19 cellular contexts compared by ENCODE assay signal in genomic region chr15:53490341-53490740, GRCh38.
DNase-seq lines count a peak whose midpoint lies in the region; ATAC-seq, FAIRE-seq and TF ChIP-seq lines count a peak whose summit lies in the region.
"Had no signal": no experiment of that assay in that cellular context is flagged by ENCODE, and none has a peak within 500 bp of the region (broad histone marks: within the 10 kb centered on the region; RNA-seq: fewer than 3 reads in every experiment).

No MANE protein-coding gene starts in this region.

- no peak for DNase-seq in HepG2 (ENCODE audit: low spot score)
- DNase-seq in right lobe of liver: no peak
- DNase-seq in K562 (ENCODE audit: extremely low read depth in 1 of 4, low spot score in 3 of 4): no peak
- DNase-seq in coronary artery (ENCODE audit: low spot score): no peak
- DNase-seq in DMS 273 treated with DMSO at 0.1 percent for 48 hours (lab: John Stamatoyannopoulos, UW): no peak
- DNase-seq: ACHN; BE2C; C1 segment of cervical spinal cord; CD4-positive, alpha-beta memory T cell; CD4-positive, CD25-positive, alpha-beta regulatory T cell; CD8-positive, alpha-beta memory T cell; COR-L47; DMS79 treated with DMSO at 0.1 percent for 48 hours; GF-D8 had no signal

- no TSS peak for BruUV-seq in HepG2 (replicated peaks; lab: Mats Ljungman, UMichigan)
- BruUV-seq in K562 (replicated peaks; lab: Mats Ljungman, UMichigan): no TSS peak

- no peak overlapping the region for H3K4me3 ChIP-seq in HepG2 (replicated peaks in 1 of 3; ENCODE audit: insufficient read depth in 1 of 3, low read depth in 2 of 3, low read length in 3 of 3)
- H3K4me3 ChIP-seq in right lobe of liver: no peak overlapping the region
- H3K4me3 ChIP-seq in K562: no peak overlapping the region
- H3K4me3 ChIP-seq in coronary artery: no peak overlapping the region
- H3K4me3 ChIP-seq: BLaER1 had no signal

- TF ChIP-seq POLR2A in HepG2 (IDR thresholded peaks at IDR 0.05; ENCODE audit: insufficient read depth in 1 of 2, low read depth in 2 of 2, low read length in 2 of 2) (no peak), right lobe of liver (IDR thresholded peaks at IDR 0.05) (no peak), K562 (conservative IDR thresholded peaks at IDR 0.05) (no peak)

- H4K20me1 ChIP-seq in HepG2 (ENCODE audit: insufficient read depth, low read length): no peaks in the 10 kb centered on the region
- no peaks in the 10 kb centered on the region for H4K20me1 ChIP-seq in K562 (replicated peaks; ENCODE audit: control insufficient read depth, insufficient read depth, low read length)
- H4K20me1 ChIP-seq: BLaER1 had no signal

- H2AFZ ChIP-seq in HepG2 (ENCODE audit: low read length): no peak overlapping the region
- no peak overlapping the region for H2AFZ ChIP-seq in K562 (ENCODE audit: low read depth, low read length)

- in situ Hi-C loops in HepG2 (cut with HindIII; ENCODE audit: extremely low pct_ligation_motif_present, low pct_unique_long_range_greater_than_20kb) (no loop called here), K562 (cut with MboI) (no loop called here)

- no peaks in the 10 kb centered on the region for H3K9me3 ChIP-seq in HepG2 (ENCODE audit: low read length)
- H3K9me3 ChIP-seq in right lobe of liver: no peaks in the 10 kb centered on the region
- no peaks in the 10 kb centered on the region; the same call in 1 of the 2 replicates for H3K9me3 ChIP-seq in K562 (replicated peaks; ENCODE audit: control insufficient read depth, insufficient read depth, low read depth, low read length)
- H3K9me3 ChIP-seq: BE2C, BLaER1 had no signal

- no peak for ATAC-seq in HepG2
- ATAC-seq in right lobe of liver: no peak
- no peak for ATAC-seq in K562

- H3K4me1 ChIP-seq in HepG2 (ENCODE audit: insufficient read depth, low read length) (no peaks in the 10 kb centered on the region), right lobe of liver (no peaks in the 10 kb centered on the region), K562 (replicated peaks in 1 of 2; ENCODE audit: control insufficient read depth in 2 of 2, insufficient read depth in 2 of 2, low read length in 2 of 2) (no peaks in the 10 kb centered on the region)
- H3K4me1 ChIP-seq: BE2C had no signal

- no peaks in the 10 kb centered on the region for H3K9me1 ChIP-seq in K562 (ENCODE audit: control insufficient read depth, insufficient read depth, low read length)

- H3K27ac ChIP-seq in HepG2 (ENCODE audit: extremely low read length, insufficient read depth, low read length) (no peak overlapping the region), right lobe of liver (no peak overlapping the region), K562 (ENCODE audit: extremely low read depth, low read depth, low read length) (no peak overlapping the region), coronary artery (no peak overlapping the region)
- H3K27ac ChIP-seq: 22Rv1, BLaER1 had no signal

- TF ChIP-seq EP300 in HepG2 (IDR thresholded peaks at IDR 0.05; ENCODE audit: low read depth in 2 of 2, low read length in 2 of 2) (no peak), HepG2 (CRISPR knock-in tag; IDR thresholded peaks at IDR 0.05; ENCODE audit: borderline replicate concordance) (no peak), K562 (IDR thresholded peaks at IDR 0.05; ENCODE audit: low read length) (no peak)

- H3K27me3 ChIP-seq in HepG2 (ENCODE audit: control insufficient read depth in 1 of 2, insufficient read depth in 2 of 2, low read length in 2 of 2) (no peaks in the 10 kb centered on the region; a peak in 1 of 5 replicates), right lobe of liver (no peaks in the 10 kb centered on the region), K562 (ENCODE audit: control insufficient read depth in 2 of 2, insufficient read depth in 2 of 2, low read length in 2 of 2) (no peaks in the 10 kb centered on the region)
- H3K27me3 ChIP-seq: BE2C, BLaER1 had no signal

- TF ChIP-seq CTCF in HepG2 (CRISPR knock-in tag; IDR thresholded peaks at IDR 0.05) (no peak), right lobe of liver (IDR thresholded peaks at IDR 0.05) (no peak), K562 (IDR thresholded peaks at IDR 0.05 in 2 of 3, conservative IDR thresholded peaks at IDR 0.05 in 1 of 3; ENCODE audit: insufficient read depth in 2 of 3, low read depth in 1 of 3, low read length in 3 of 3) (no peak), coronary artery (IDR thresholded peaks at IDR 0.05) (no peak)

- FAIRE-seq in HepG2 (lab: Jason Lieb, UNC) (no peak), K562 (lab: Jason Lieb, UNC) (no peak)
- FAIRE-seq: G401.6, GM12891, GM19239 had no signal

- POLR2A ChIA-PET in HepG2 (lab: Yijun Ruan, JAX) (no interaction called here), K562 (lab: Yijun Ruan, JAX) (no interaction called here)

- no peak for TF ChIP-seq RAD21 in HepG2 (CRISPR knock-in tag; IDR thresholded peaks at IDR 0.05)
- TF ChIP-seq RAD21 in K562 (CRISPR knock-in tag; conservative IDR thresholded peaks at IDR 0.05 in 1 of 2, IDR thresholded peaks at IDR 0.05 in 1 of 2): no peak

- CTCF ChIA-PET in HepG2 (lab: Yijun Ruan, JAX; ENCODE audit: low intra/inter-chr PET ratio, low total read pairs): no interaction called here
- CTCF ChIA-PET in K562 (lab: Yijun Ruan, JAX; ENCODE audit: low intra/inter-chr PET ratio): interaction anchor here (0.6 kb wide), 1 partner anchor 632 kb away, joined by 3 read pairs; no protein-coding TSS in a partner anchor

- H3K4me2 ChIP-seq in HepG2 (ENCODE audit: low read depth, low read length) (no peak overlapping the region), K562 (ENCODE audit: insufficient read depth, low read length) (no peak overlapping the region)
- H3K4me2 ChIP-seq: BLaER1 had no signal

- H3K79me2 ChIP-seq in HepG2 (ENCODE audit: insufficient read depth, low read length) (no peaks in the 10 kb centered on the region), K562 (ENCODE audit: control insufficient read depth, insufficient read depth, low read length) (no peaks in the 10 kb centered on the region)

- no peaks in the 10 kb centered on the region for H3K36me3 ChIP-seq in HepG2 (replicated peaks in 1 of 2; ENCODE audit: control insufficient read depth in 1 of 2, insufficient read depth in 2 of 2, low read length in 2 of 2)
- H3K36me3 ChIP-seq in right lobe of liver: no peaks in the 10 kb centered on the region
- H3K36me3 ChIP-seq in K562 (ENCODE audit: control insufficient read depth, insufficient read depth, low read length): no peaks in the 10 kb centered on the region
- H3K36me3 ChIP-seq: BE2C, BLaER1 had no signal

- intact Hi-C loops in HepG2 (cut with micrococcal nuclease; ENCODE audit: unreplicated experiment) (no loop called here), right lobe of liver (cut with DNase I) (no loop called here), K562 (cut with micrococcal nuclease) (no loop called here)

- H3K9ac ChIP-seq in HepG2 (ENCODE audit: insufficient read depth, low read depth, low read length): no peak overlapping the region
- H3K9ac ChIP-seq in K562 (ENCODE audit: insufficient read depth in 1 of 2, low read depth in 2 of 2, low read length in 2 of 2): no peak overlapping the region
- H3K9ac ChIP-seq: BLaER1 had no signal

TF ChIP-seq in HepG2, 621 proteins besides CTCF, POLR2A, EP300 and RAD21:
- peak; percentile 53 for TF ChIP-seq MAFF (IDR thresholded peaks at IDR 0.05; ENCODE audit: low read depth, low read length)
- TF ChIP-seq MAFK (conservative IDR thresholded peaks at IDR 0.05 in 1 of 2, IDR thresholded peaks at IDR 0.05 in 1 of 2; ENCODE audit: low read length in 2 of 2): peak; percentile 68 to 79
- no peak for TF ChIP-seq TBL1XR1 (IDR thresholded peaks at IDR 0.05; ENCODE audit: borderline replicate concordance, low read length, partially characterized antibody)

TF ChIP-seq in K562, 482 proteins besides CTCF, POLR2A, EP300 and RAD21:
- TF ChIP-seq ZNF316 (IDR thresholded peaks at IDR 0.05): 0 out of 2 replicates have a peak, but pooled peaks have one; percentile 8
- TF ChIP-seq SMARCE1 (IDR thresholded peaks at IDR 0.05): no peak
- no peak for TF ChIP-seq ZNF212 (CRISPR knock-in tag; IDR thresholded peaks at IDR 0.05)
- TF ChIP-seq BRD9 (IDR thresholded peaks at IDR 0.05; ENCODE audit: low read depth, partially characterized antibody): no peak
- peak; percentile 7; the same call in 1 of the 2 replicates for TF ChIP-seq MAFK (IDR thresholded peaks at IDR 0.05; ENCODE audit: low read length)
- TF ChIP-seq RBM25 (IDR thresholded peaks at IDR 0.05; ENCODE audit: low read depth, low read length, severe bottlenecking): no peak
TF ChIP-seq in K562: peak in this region for 2.

Comparison
In these comparisons a context has a peak if more than half of its experiments do, and no peak if none do; other contexts are left out.
1. Of the 241 proteins assayed by ChIP-seq in both HepG2 and K562: peak only in HepG2: MAFF; only in K562: none; in both: MAFK; in neither: 239.